In the genomic region with DNA sequence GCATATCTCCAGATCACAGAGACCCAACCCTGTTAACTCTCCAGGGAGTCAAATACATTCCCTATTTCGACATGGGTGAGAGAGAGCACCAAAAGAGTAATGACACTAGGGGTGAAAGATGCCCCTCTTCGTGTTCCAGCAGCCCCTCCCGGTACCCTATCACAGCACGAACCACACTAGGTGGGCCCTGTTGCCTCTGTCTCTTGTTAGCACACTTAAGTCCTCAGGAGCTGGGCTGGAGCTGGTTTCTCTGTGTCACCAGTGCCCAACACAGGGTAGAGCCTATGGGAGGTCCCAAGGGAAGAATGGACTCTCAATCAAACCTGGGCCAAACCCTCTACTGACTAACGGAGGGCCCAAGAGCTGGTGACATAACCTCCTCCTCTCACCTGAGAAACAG, we compare ENCODE assay signal across 2 cellular contexts.
TF ChIP-seq lines count a peak whose summit lies in the region.

No MANE protein-coding gene starts in this region.

TF ChIP-seq in SK-N-SH, 30 proteins besides CTCF, POLR2A, EP300 and RAD21 (continued from another document):
- TF ChIP-seq, protein P1, sequence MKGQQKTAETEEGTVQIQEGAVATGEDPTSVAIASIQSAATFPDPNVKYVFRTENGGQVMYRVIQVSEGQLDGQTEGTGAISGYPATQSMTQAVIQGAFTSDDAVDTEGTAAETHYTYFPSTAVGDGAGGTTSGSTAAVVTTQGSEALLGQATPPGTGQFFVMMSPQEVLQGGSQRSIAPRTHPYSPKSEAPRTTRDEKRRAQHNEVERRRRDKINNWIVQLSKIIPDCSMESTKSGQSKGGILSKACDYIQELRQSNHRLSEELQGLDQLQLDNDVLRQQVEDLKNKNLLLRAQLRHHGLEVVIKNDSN (IDR thresholded peaks at IDR 0.05; ENCODE audit: borderline replicate concordance, low read depth) = no peak
- TF ChIP-seq NFIC (IDR thresholded peaks at IDR 0.05; ENCODE audit: borderline replicate concordance) (no peak), FOXJ3 (CRISPR knock-in tag; IDR thresholded peaks at IDR 0.05) (no peak), MXI1 (IDR thresholded peaks at IDR 0.05; ENCODE audit: low read depth, low read length) (no peak), SMC3 (IDR thresholded peaks at IDR 0.05; ENCODE audit: low read depth, low read length) (no peak), RCOR1 (IDR thresholded peaks at IDR 0.05; ENCODE audit: low read length) (no peak), TEAD4 (IDR thresholded peaks at IDR 0.05; ENCODE audit: borderline replicate concordance, insufficient read depth) (no peak), RFX5 (IDR thresholded peaks at IDR 0.05; ENCODE audit: low read length) (no peak)
- TF ChIP-seq, protein P2, sequence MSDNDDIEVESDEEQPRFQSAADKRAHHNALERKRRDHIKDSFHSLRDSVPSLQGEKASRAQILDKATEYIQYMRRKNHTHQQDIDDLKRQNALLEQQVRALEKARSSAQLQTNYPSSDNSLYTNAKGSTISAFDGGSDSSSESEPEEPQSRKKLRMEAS (IDR thresholded peaks at IDR 0.05; ENCODE audit: low read depth) = no peak
- TF ChIP-seq, protein P3, sequence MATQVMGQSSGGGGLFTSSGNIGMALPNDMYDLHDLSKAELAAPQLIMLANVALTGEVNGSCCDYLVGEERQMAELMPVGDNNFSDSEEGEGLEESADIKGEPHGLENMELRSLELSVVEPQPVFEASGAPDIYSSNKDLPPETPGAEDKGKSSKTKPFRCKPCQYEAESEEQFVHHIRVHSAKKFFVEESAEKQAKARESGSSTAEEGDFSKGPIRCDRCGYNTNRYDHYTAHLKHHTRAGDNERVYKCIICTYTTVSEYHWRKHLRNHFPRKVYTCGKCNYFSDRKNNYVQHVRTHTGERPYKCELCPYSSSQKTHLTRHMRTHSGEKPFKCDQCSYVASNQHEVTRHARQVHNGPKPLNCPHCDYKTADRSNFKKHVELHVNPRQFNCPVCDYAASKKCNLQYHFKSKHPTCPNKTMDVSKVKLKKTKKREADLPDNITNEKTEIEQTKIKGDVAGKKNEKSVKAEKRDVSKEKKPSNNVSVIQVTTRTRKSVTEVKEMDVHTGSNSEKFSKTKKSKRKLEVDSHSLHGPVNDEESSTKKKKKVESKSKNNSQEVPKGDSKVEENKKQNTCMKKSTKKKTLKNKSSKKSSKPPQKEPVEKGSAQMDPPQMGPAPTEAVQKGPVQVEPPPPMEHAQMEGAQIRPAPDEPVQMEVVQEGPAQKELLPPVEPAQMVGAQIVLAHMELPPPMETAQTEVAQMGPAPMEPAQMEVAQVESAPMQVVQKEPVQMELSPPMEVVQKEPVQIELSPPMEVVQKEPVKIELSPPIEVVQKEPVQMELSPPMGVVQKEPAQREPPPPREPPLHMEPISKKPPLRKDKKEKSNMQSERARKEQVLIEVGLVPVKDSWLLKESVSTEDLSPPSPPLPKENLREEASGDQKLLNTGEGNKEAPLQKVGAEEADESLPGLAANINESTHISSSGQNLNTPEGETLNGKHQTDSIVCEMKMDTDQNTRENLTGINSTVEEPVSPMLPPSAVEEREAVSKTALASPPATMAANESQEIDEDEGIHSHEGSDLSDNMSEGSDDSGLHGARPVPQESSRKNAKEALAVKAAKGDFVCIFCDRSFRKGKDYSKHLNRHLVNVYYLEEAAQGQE (IDR thresholded peaks at IDR 0.05; ENCODE audit: low read depth, low read length) = no peak

TF ChIP-seq in SK-N-SH treated with all-trans-retinoic acid at 6 μM for 48 hours, 23 proteins besides CTCF, POLR2A, EP300 and RAD21 (continued from another document):
- TF ChIP-seq, protein P4, sequence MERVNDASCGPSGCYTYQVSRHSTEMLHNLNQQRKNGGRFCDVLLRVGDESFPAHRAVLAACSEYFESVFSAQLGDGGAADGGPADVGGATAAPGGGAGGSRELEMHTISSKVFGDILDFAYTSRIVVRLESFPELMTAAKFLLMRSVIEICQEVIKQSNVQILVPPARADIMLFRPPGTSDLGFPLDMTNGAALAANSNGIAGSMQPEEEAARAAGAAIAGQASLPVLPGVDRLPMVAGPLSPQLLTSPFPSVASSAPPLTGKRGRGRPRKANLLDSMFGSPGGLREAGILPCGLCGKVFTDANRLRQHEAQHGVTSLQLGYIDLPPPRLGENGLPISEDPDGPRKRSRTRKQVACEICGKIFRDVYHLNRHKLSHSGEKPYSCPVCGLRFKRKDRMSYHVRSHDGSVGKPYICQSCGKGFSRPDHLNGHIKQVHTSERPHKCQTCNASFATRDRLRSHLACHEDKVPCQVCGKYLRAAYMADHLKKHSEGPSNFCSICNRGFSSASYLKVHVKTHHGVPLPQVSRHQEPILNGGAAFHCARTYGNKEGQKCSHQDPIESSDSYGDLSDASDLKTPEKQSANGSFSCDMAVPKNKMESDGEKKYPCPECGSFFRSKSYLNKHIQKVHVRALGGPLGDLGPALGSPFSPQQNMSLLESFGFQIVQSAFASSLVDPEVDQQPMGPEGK (CRISPR knock-in tag; IDR thresholded peaks at IDR 0.05; ENCODE audit: borderline replicate concordance) = no peak
- TF ChIP-seq ISL1 (CRISPR knock-in tag; IDR thresholded peaks at IDR 0.05) (no peak), ZNF8 (CRISPR knock-in tag; IDR thresholded peaks at IDR 0.05) (no peak)
